ENCODE assay signal across 8 cellular contexts in genomic region chr14:77120771-77121743, GRCh38. TPM values are rescaled to one million over a fixed set of nuclear protein-coding genes. Genes with fewer than 3 reads are reported as not detected.
A peak's percentile ranks its signal among the peaks of the same experiment; 100 is the strongest.
DNase-seq lines count a peak whose midpoint lies in the region; ATAC-seq and TF ChIP-seq lines count a peak whose summit lies in the region.

No MANE protein-coding gene starts in this region.

- H3K27me3 Mint-ChIP-seq in activated T-cell treated with anti-CD3 and anti-CD28 coated beads, Interleukin-2, amount 50 U/mL, for 72 hours (ENCODE audit: low read depth): peaks cover 9% of the 10 kb centered on the region

- TF ChIP-seq CTCF in tibial artery (IDR thresholded peaks at IDR 0.05): no peak

- ATAC-seq in GM18858 (IDR thresholded peaks at IDR 0.05; ENCODE audit: unreplicated experiment) (peak; percentile 69), HG02610 (IDR thresholded peaks at IDR 0.05; ENCODE audit: unreplicated experiment) (peak; percentile 83)
- peak; percentile 79 for ATAC-seq in activated T-cell treated with anti-CD3 and anti-CD28 coated beads, Interleukin-2, amount 50 U/mL, for 72 hours (replicated peaks in 1 of 2)

- H3K4me1 ChIP-seq in tibial artery: peaks cover 0 to 25% (median 15%) of the 10 kb centered on the region in 4 donors

- no peak overlapping the region for H3K27ac ChIP-seq in tibial artery

- intact Hi-C loops in tibial artery (cut with DNase I; ENCODE audit: low total_unique reads): no loop called here

- H3K27ac Mint-ChIP-seq in activated T-cell treated with anti-CD3 and anti-CD28 coated beads, Interleukin-2, amount 50 U/mL, for 72 hours: peak overlapping the region; percentile 1

- peaks cover 0 to 6% of the 10 kb centered on the region in 2 donors for H3K27me3 ChIP-seq in tibial artery

- H3K4me1 Mint-ChIP-seq in activated T-cell treated with anti-CD3 and anti-CD28 coated beads, Interleukin-2, amount 50 U/mL, for 72 hours (ENCODE audit: low read depth): peaks cover 33% of the 10 kb centered on the region

- H3K36me3 ChIP-seq in tibial artery: peaks cover 8 to 47% (median 34%) of the 10 kb centered on the region in 3 donors

- no peaks in the 10 kb centered on the region for H3K36me3 Mint-ChIP-seq in activated T-cell treated with anti-CD3 and anti-CD28 coated beads, Interleukin-2, amount 50 U/mL, for 72 hours (ENCODE audit: insufficient read depth in 2 of 2)

- peak overlapping the region; percentile 54 to 57 for H3K4me3 Mint-ChIP-seq in activated T-cell treated with anti-CD3 and anti-CD28 coated beads, Interleukin-2, amount 50 U/mL, for 72 hours

- no peaks in the 10 kb centered on the region for H3K9me3 ChIP-seq in tibial artery

- DNase-seq in NCI-H1694 (lab: John Stamatoyannopoulos, UW) (peak; percentile 99), left kidney (ENCODE audit: low read depth, low spot score) (peak; percentile 33), foreskin melanocyte (no peak), tibial artery (no peak)
- DNase-seq in activated T-cell treated with anti-CD3 and anti-CD28 coated beads, Interleukin-2, amount 50 U/mL, for 72 hours: peak; percentile 47 to 56
- DNase-seq in stimulated activated CD8-positive, alpha-beta memory T cell treated with anti-CD3 and anti-CD28 coated beads, Interleukin-4, amount 100 ng/mL, for 48 hours: no peak

- no peak overlapping the region for H3K4me3 ChIP-seq in tibial artery

- no peaks in the 10 kb centered on the region for H3K9me3 Mint-ChIP-seq in activated T-cell treated with anti-CD3 and anti-CD28 coated beads, Interleukin-2, amount 50 U/mL, for 72 hours

RNA-seq across cellular contexts. Expression of gene ZDHHC22, which starts 20.5 kb away (rescaled TPM):
- not detected for total RNA-seq in activated T-cell treated with anti-CD3 and anti-CD28 coated beads, Interleukin-2, amount 50 U/mL, for 72 hours

RNA-seq across cellular contexts. Expression of gene CIPC, which starts 23.0 kb away (rescaled TPM):
- 1 to 10 TPM; 5.1 to 6.4 TPM for total RNA-seq in activated T-cell treated with anti-CD3 and anti-CD28 coated beads, Interleukin-2, amount 50 U/mL, for 72 hours

Comparison
In these comparisons a context has a peak if more than half of its experiments do, and no peak if none do; other contexts are left out.
1. DNase-seq: peak in NCI-H1694 (single experiment), activated T-cell treated with anti-CD3 and anti-CD28 coated beads, Interleukin-2, amount 50 U/mL, for 72 hours (2 of 2) and left kidney (single experiment); none in foreskin melanocyte (single experiment), tibial artery (0 of 2) and stimulated activated CD8-positive, alpha-beta memory T cell treated with anti-CD3 and anti-CD28 coated beads, Interleukin-4, amount 100 ng/mL, for 48 hours (single experiment).
2. Peak in every context shown above with its lines, with median percentiles within 50 percentile points of each other: ATAC-seq.